ENCODE assay signal across 8 cellular contexts in genomic region chr20:62651285-62652021, GRCh38. TPM values are rescaled to one million over a fixed set of nuclear protein-coding genes. Genes with fewer than 3 reads are reported as not detected.
A peak's percentile ranks its signal among the peaks of the same experiment; 100 is the strongest.
DNase-seq lines count a peak whose midpoint lies in the region; ATAC-seq and TF ChIP-seq lines count a peak whose summit lies in the region.

No MANE protein-coding gene starts in this region.

- peaks cover 31% of the 10 kb centered on the region for H3K4me1 Mint-ChIP-seq in activated naive CD4-positive, alpha-beta T cell treated with anti-CD3 and anti-CD28 coated beads for 36 hours (ENCODE audit: low read depth)
- H3K4me1 Mint-ChIP-seq in H9, result peaks cover 19 to 32% of the 10 kb centered on the region in 2 experiments

- no CpG with 5 or more reads among the region's 24 CpGs for WGBS in H9 (ENCODE audit: extremely low coverage, insufficient read length, low lambda C conversion rate)

- H3K23me2 ChIP-seq in H9 (ENCODE audit: insufficient read length, low read depth, low read length, poor library complexity, severe bottlenecking), result no peaks in the 10 kb centered on the region

- H3K36me3 Mint-ChIP-seq in activated naive CD4-positive, alpha-beta T cell treated with anti-CD3 and anti-CD28 coated beads for 36 hours (ENCODE audit: low read depth), result peaks cover 8% of the 10 kb centered on the region
- 0 out of 7 replicates have a peak, but pooled peaks cover 0 to 2% (median 0%) of the 10 kb centered on the region in 3 experiments for H3K36me3 Mint-ChIP-seq in H9 (ENCODE audit: insufficient read depth in 1 of 3, low read depth in 3 of 3)

- H3K18ac ChIP-seq in H9 (ENCODE audit: insufficient read length, low read depth, low read length), result no peak overlapping the region

- no peak overlapping the region for H2BK120ac ChIP-seq in H9 (ENCODE audit: low read depth, low read length, poor library complexity, severe bottlenecking)

- no peak overlapping the region for H2AK5ac ChIP-seq in H9 (ENCODE audit: insufficient read length, low read length)

- H3K4me1 ChIP-seq in H9 (ENCODE audit: insufficient read depth, low read length), result no peaks in the 10 kb centered on the region; the same call in 1 of the 2 replicates

- no peaks in the 10 kb centered on the region; the same call in 1 of the 2 replicates for H3K79me2 ChIP-seq in H9 (ENCODE audit: insufficient read depth, low read length)

- H3K4me2 ChIP-seq in H9 (ENCODE audit: insufficient read depth, insufficient read length, low read length), result no peak overlapping the region

- H4K20me1 ChIP-seq in H9 (ENCODE audit: control insufficient read depth, insufficient read depth, insufficient read length), result no peaks in the 10 kb centered on the region

- H3K14ac ChIP-seq in H9 (ENCODE audit: insufficient read depth, low read length), result no peak overlapping the region

- no peak for TF ChIP-seq CTCF in H9 (conservative IDR thresholded peaks at IDR 0.05)

- DNase-seq in SHP77 treated with DMSO at 0.1 percent for 48 hours (lab: John Stamatoyannopoulos, UW), result peak; percentile 82
- peak; percentile 87 for DNase-seq in activated naive CD4-positive, alpha-beta T cell treated with anti-CD3 and anti-CD28 coated beads for 36 hours
- peak; percentile 48 for DNase-seq in stimulated activated CD8-positive, alpha-beta memory T cell treated with anti-CD3 and anti-CD28 coated beads, Interleukin-12 subunit alpha, Interleukin-12 subunit beta, amount 100 ng/mL, for 4 hours (ENCODE audit: low read depth)
- no peak for DNase-seq in cerebellar nuclear complex (lab: John Stamatoyannopoulos, UW)
- DNase-seq in H9, result no peak

- no peak overlapping the region for H4K91ac ChIP-seq in H9 (ENCODE audit: insufficient read length, low read depth, low read length)

- H3K56ac ChIP-seq in H9 (ENCODE audit: insufficient read length, low read depth, low read length), result no peak overlapping the region

- intact Hi-C loops in activated naive CD4-positive, alpha-beta T cell treated with anti-CD3 and anti-CD28 coated beads for 36 hours (cut with micrococcal nuclease), result loop anchor here (1.0 kb wide), 2 partner anchors 9 to 28 kb away; partner anchors contain the start of gene SLCO4A1

- H3K9ac ChIP-seq in H9 (ENCODE audit: extremely low read depth, insufficient read length, low read length), result no peak overlapping the region

- H4K8ac ChIP-seq in H9 (replicated peaks; ENCODE audit: insufficient read length, low read depth, low read length), result no peak overlapping the region

- no peak overlapping the region for H3K23ac ChIP-seq in H9 (ENCODE audit: insufficient read length, low read depth, low read length)

- no peaks in the 10 kb centered on the region for H3K9me3 Mint-ChIP-seq in activated naive CD4-positive, alpha-beta T cell treated with anti-CD3 and anti-CD28 coated beads for 36 hours
- no peaks in the 10 kb centered on the region for H3K9me3 Mint-ChIP-seq in H9

- H3K27ac ChIP-seq in layer of hippocampus (ENCODE audit: low read depth, low read length) (peak overlapping the region; percentile 79), H9 (ENCODE audit: insufficient read length, low read depth, low read length) (no peak overlapping the region)

- H3K4ac ChIP-seq in H9 (ENCODE audit: low read depth, low read length), result no peak overlapping the region

- H2BK12ac ChIP-seq in H9 (ENCODE audit: insufficient read length, low read depth, low read length), result no peak overlapping the region

- no peak overlapping the region for H2BK5ac ChIP-seq in H9 (ENCODE audit: insufficient read length, low read length)

- H3K4me3 Mint-ChIP-seq in activated naive CD4-positive, alpha-beta T cell treated with anti-CD3 and anti-CD28 coated beads for 36 hours, result peak overlapping the region; percentile 51
- no peak overlapping the region for H3K4me3 Mint-ChIP-seq in H9

- H2AFZ ChIP-seq in H9 (ENCODE audit: low read length), result no peak overlapping the region

- H3K27me3 Mint-ChIP-seq in activated naive CD4-positive, alpha-beta T cell treated with anti-CD3 and anti-CD28 coated beads for 36 hours (ENCODE audit: low read depth), result no peaks in the 10 kb centered on the region
- 0 out of 2 replicates have a peak, but pooled peaks cover 2% of the 10 kb centered on the region for H3K27me3 Mint-ChIP-seq in H9 (ENCODE audit: low read depth)

- peak; percentile 58 for ATAC-seq in GM19035 (IDR thresholded peaks at IDR 0.05; ENCODE audit: unreplicated experiment)
- peak; percentile 45 for ATAC-seq in HG03103 (IDR thresholded peaks at IDR 0.05; ENCODE audit: low read depth, unreplicated experiment)

- H3K27ac Mint-ChIP-seq in activated naive CD4-positive, alpha-beta T cell treated with anti-CD3 and anti-CD28 coated beads for 36 hours, result peak overlapping the region; percentile 77
- no peak overlapping the region; a peak in 1 of 7 replicates for H3K27ac Mint-ChIP-seq in H9

- no peak overlapping the region for H2BK15ac ChIP-seq in H9 (ENCODE audit: low read depth, low read length)

- H3K27me3 ChIP-seq in layer of hippocampus (ENCODE audit: control insufficient read depth, insufficient read depth, low read length) (no peaks in the 10 kb centered on the region), H9 (ENCODE audit: insufficient read depth, low read length) (no peaks in the 10 kb centered on the region)

- no peak overlapping the region for H2BK20ac ChIP-seq in H9 (ENCODE audit: low read depth, low read length, poor library complexity, severe bottlenecking)

- no peaks in the 10 kb centered on the region for H3K79me1 ChIP-seq in H9 (ENCODE audit: insufficient read depth, low read depth, low read length, poor library complexity, severe bottlenecking)

- H4K5ac ChIP-seq in H9 (ENCODE audit: insufficient read length, low read depth, low read length), result no peak overlapping the region

- H3T11ph ChIP-seq in H9 (ENCODE audit: low read length), result no peak overlapping the region

- CTCF ChIA-PET in activated naive CD4-positive, alpha-beta T cell treated with anti-CD3 and anti-CD28 coated beads for 36 hours (lab: Charles Lee), result interaction anchor here (0.6 to 1.1 kb wide), 4 partner anchors 9 to 212 kb away, joined by 3 to 5 read pairs (median 3); partner anchors contain the start of gene SLCO4A1

- no peaks in the 10 kb centered on the region for H3K9me3 ChIP-seq in H9 (ENCODE audit: control insufficient read depth, low read depth, low read length)

RNA-seq across cellular contexts. Expression of gene SLCO4A1, which starts 9.2 kb away (rescaled TPM):
- total RNA-seq in activated naive CD4-positive, alpha-beta T cell treated with anti-CD3 and anti-CD28 coated beads for 36 hours, result 10 to 100 TPM; 22.4 to 22.6 TPM
- 8.4 and 9.4 TPM in 2 replicates for total RNA-seq in H9 (2021)

RNA-seq across cellular contexts. Expression of gene NTSR1, which starts 57.2 kb away (rescaled TPM):
- total RNA-seq in activated naive CD4-positive, alpha-beta T cell treated with anti-CD3 and anti-CD28 coated beads for 36 hours, result not detected
- total RNA-seq in H9 (2021), result 0.07 and 0.11 TPM in 2 replicates

Comparison
In these comparisons a context has a peak if more than half of its experiments do, and no peak if none do; other contexts are left out.
1. DNase-seq: peak in SHP77 treated with DMSO at 0.1 percent for 48 hours (single experiment), activated naive CD4-positive, alpha-beta T cell treated with anti-CD3 and anti-CD28 coated beads for 36 hours (single experiment) and stimulated activated CD8-positive, alpha-beta memory T cell treated with anti-CD3 and anti-CD28 coated beads, Interleukin-12 subunit alpha, Interleukin-12 subunit beta, amount 100 ng/mL, for 4 hours (single experiment); none in cerebellar nuclear complex (0 of 2) and H9 (single experiment).